Comparison of ENCODE assay signal across 1 cellular context in genomic region chr7:1616741-1617140, GRCh38.
A peak's percentile ranks its signal among the peaks of the same experiment; 100 is the strongest.
TF ChIP-seq lines count a peak whose summit lies in the region.

No MANE protein-coding gene starts in this region.

TF ChIP-seq in K562, 482 proteins besides CTCF, POLR2A, EP300 and RAD21:
- TF ChIP-seq SP1 (CRISPR knock-in tag; IDR thresholded peaks at IDR 0.05) (no peak), ESRRA (IDR thresholded peaks at IDR 0.05; ENCODE audit: borderline replicate concordance, low read depth) (peak; percentile 42; the same call in 1 of the 2 replicates)
